27 cellular contexts compared by ENCODE assay signal in the genomic region with DNA sequence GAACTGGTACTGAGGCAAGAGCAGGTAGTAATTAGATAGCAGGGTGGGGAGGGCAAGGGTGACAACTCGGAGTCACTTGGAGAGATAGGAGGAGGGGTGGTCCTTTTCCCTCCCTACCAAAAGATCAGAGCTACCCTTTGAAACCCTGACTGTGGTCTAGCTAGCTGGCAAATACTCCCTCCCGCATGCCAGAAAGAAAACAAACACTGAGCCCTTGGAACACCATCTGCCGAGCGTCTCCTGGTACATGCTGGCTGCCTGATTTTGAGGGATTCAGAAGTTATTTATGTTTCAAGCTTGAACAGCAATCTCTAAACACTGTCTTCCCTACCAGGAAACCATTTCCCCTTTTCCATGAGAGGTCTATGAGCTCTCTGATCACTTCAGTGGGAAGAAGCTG.
DNase-seq lines count a peak whose midpoint lies in the region; ATAC-seq, FAIRE-seq and TF ChIP-seq lines count a peak whose summit lies in the region.
"Had no signal": no experiment of that assay in that cellular context is flagged by ENCODE, and none has a peak within 500 bp of the region (broad histone marks: within the 10 kb centered on the region; RNA-seq: fewer than 3 reads in every experiment).

No MANE protein-coding gene starts in this region.

- no peak for FAIRE-seq in HepG2 (lab: Jason Lieb, UNC)
- FAIRE-seq: GM12892, GM19239, HTR-8/SVneo, keratinocyte had no signal

- no peaks in the 10 kb centered on the region for H3K27me3 Mint-ChIP-seq in T-cell
- H3K27me3 Mint-ChIP-seq: activated CD4-positive, alpha-beta T cell treated with anti-CD3 and anti-CD28 coated beads, Interleukin-2, amount 10 ng/mL, durations not matched to agents 7 days and 5 days; activated CD8-positive, alpha-beta memory T cell treated with anti-CD3 and anti-CD28 coated beads, Interleukin-2, amount 10 ng/mL, durations not matched to agents 7 days and 5 days; memory B cell; naive thymus-derived CD4-positive, alpha-beta T cell had no signal

- no peak overlapping the region for H3K4me2 ChIP-seq in HepG2 (ENCODE audit: low read depth, low read length)

- no peak overlapping the region for H3K9ac ChIP-seq in HepG2 (ENCODE audit: insufficient read depth, low read depth, low read length)

- CTCF ChIA-PET in HepG2 (lab: Yijun Ruan, JAX; ENCODE audit: low intra/inter-chr PET ratio, low total read pairs) (no interaction called here), T-cell (lab: Charles Lee) (no interaction called here)

- H3K27ac ChIP-seq in right lobe of liver (no peak overlapping the region), HepG2 (ENCODE audit: extremely low read length, insufficient read depth, low read length) (no peak overlapping the region)
- H3K27ac ChIP-seq: gastrocnemius medialis, testis, vagina, VCaP had no signal

- H3K27me3 ChIP-seq in right lobe of liver: no peaks in the 10 kb centered on the region
- no peaks in the 10 kb centered on the region for H3K27me3 ChIP-seq in HepG2 (ENCODE audit: control insufficient read depth in 1 of 2, insufficient read depth in 2 of 2, low read length in 2 of 2)
- H3K27me3 ChIP-seq: gastrocnemius medialis, testis, vagina had no signal

- no peaks in the 10 kb centered on the region for H3K36me3 Mint-ChIP-seq in T-cell
- H3K36me3 Mint-ChIP-seq: activated CD8-positive, alpha-beta memory T cell treated with anti-CD3 and anti-CD28 coated beads, Interleukin-2, amount 10 ng/mL, durations not matched to agents 7 days and 5 days; activated naive CD8-positive, alpha-beta T cell; memory B cell; naive thymus-derived CD4-positive, alpha-beta T cell had no signal

- in situ Hi-C loops in HepG2 (cut with HindIII; ENCODE audit: extremely low pct_ligation_motif_present, low pct_unique_long_range_greater_than_20kb): no loop called here

- peaks cover 5 to 21% (median 14%) of the 10 kb centered on the region in 3 donors for H3K4me1 Mint-ChIP-seq in T-cell
- H3K4me1 Mint-ChIP-seq: activated CD8-positive, alpha-beta memory T cell treated with anti-CD3 and anti-CD28 coated beads, Interleukin-2, amount 10 ng/mL, durations not matched to agents 7 days and 5 days had no signal

- TF ChIP-seq POLR2A in right lobe of liver (IDR thresholded peaks at IDR 0.05) (no peak), HepG2 (IDR thresholded peaks at IDR 0.05; ENCODE audit: insufficient read depth in 1 of 2, low read depth in 2 of 2, low read length in 2 of 2) (no peak)

- POLR2A ChIA-PET in HepG2 (lab: Yijun Ruan, JAX): no interaction called here
- POLR2A ChIA-PET in T-cell (lab: Charles Lee): no interaction called here

- intact Hi-C loops in right lobe of liver (cut with DNase I) (no loop called here), HepG2 (cut with micrococcal nuclease; ENCODE audit: unreplicated experiment) (no loop called here), mucosa of descending colon (cut with DNase I, micrococcal nuclease) (no loop called here)

- no peak for TF ChIP-seq CTCF in right lobe of liver (IDR thresholded peaks at IDR 0.05)
- TF ChIP-seq CTCF in HepG2 (CRISPR knock-in tag; IDR thresholded peaks at IDR 0.05): no peak
- TF ChIP-seq CTCF in mucosa of descending colon (IDR thresholded peaks at IDR 0.05): no peak

- no peaks in the 10 kb centered on the region for H3K36me3 ChIP-seq in right lobe of liver
- no peaks in the 10 kb centered on the region for H3K36me3 ChIP-seq in HepG2 (replicated peaks in 1 of 2; ENCODE audit: control insufficient read depth in 1 of 2, insufficient read depth in 2 of 2, low read length in 2 of 2)
- H3K36me3 ChIP-seq in mucosa of descending colon (ENCODE audit: low read depth): no peaks in the 10 kb centered on the region
- H3K36me3 ChIP-seq: gastrocnemius medialis, vagina had no signal

- ATAC-seq in right lobe of liver: peak in 3 of 4 donors; percentile 25 to 45 (median 42)
- ATAC-seq in HepG2: no peak
- ATAC-seq in mucosa of descending colon: peak; percentile 22
- no peak for ATAC-seq in HG03045 (IDR thresholded peaks at IDR 0.05; ENCODE audit: unreplicated experiment)
- ATAC-seq in T-cell (replicated peaks in 1 of 4): no peak
- ATAC-seq: activated CD8-positive, alpha-beta memory T cell treated with anti-CD3 and anti-CD28 coated beads, Interleukin-2, amount 10 ng/mL, durations not matched to agents 7 days and 5 days; esophagus mucosa; gastrocnemius medialis; naive thymus-derived CD4-positive, alpha-beta T cell had no signal

- no peaks in the 10 kb centered on the region for H4K20me1 ChIP-seq in HepG2 (ENCODE audit: insufficient read depth, low read length)

- no TSS peak for BruUV-seq in HepG2 (replicated peaks; lab: Mats Ljungman, UMichigan)

- TF ChIP-seq EP300 in HepG2 (IDR thresholded peaks at IDR 0.05; ENCODE audit: low read depth in 2 of 2, low read length in 2 of 2): no peak
- TF ChIP-seq EP300 in HepG2 (CRISPR knock-in tag; IDR thresholded peaks at IDR 0.05; ENCODE audit: borderline replicate concordance): no peak

- H3K4me3 Mint-ChIP-seq in T-cell: no peak overlapping the region
- H3K4me3 Mint-ChIP-seq: activated CD4-positive, alpha-beta T cell treated with anti-CD3 and anti-CD28 coated beads, Interleukin-2, amount 10 ng/mL, durations not matched to agents 7 days and 5 days; activated CD8-positive, alpha-beta memory T cell treated with anti-CD3 and anti-CD28 coated beads, Interleukin-2, amount 10 ng/mL, durations not matched to agents 7 days and 5 days; activated naive CD8-positive, alpha-beta T cell; activated T-helper 1 cell treated with anti-CD3 and anti-CD28 coated beads, Interleukin-12 subunit alpha, Interleukin-12 subunit beta, Interleukin-2, Interleukin-4 antibody, amounts not matched to agents 30 ng/mL and 10 ng/mL and 1 ng/mL, durations not matched to agents 14 hours and 24 hours and 36 hours; memory B cell; naive thymus-derived CD4-positive, alpha-beta T cell had no signal

- no peak overlapping the region for H3K4me3 ChIP-seq in right lobe of liver
- H3K4me3 ChIP-seq in HepG2 (replicated peaks in 1 of 3; ENCODE audit: insufficient read depth in 1 of 3, low read depth in 2 of 3, low read length in 3 of 3): no peak overlapping the region
- no peak overlapping the region for H3K4me3 ChIP-seq in mucosa of descending colon
- H3K4me3 ChIP-seq: gastrocnemius medialis, testis, vagina had no signal

- no peaks in the 10 kb centered on the region for H3K79me2 ChIP-seq in HepG2 (ENCODE audit: insufficient read depth, low read length)

- no peak overlapping the region for H3K27ac Mint-ChIP-seq in T-cell
- H3K27ac Mint-ChIP-seq: activated CD4-positive, alpha-beta T cell treated with anti-CD3 and anti-CD28 coated beads, Interleukin-2, amount 10 ng/mL, durations not matched to agents 7 days and 5 days; activated CD8-positive, alpha-beta memory T cell treated with anti-CD3 and anti-CD28 coated beads, Interleukin-2, amount 10 ng/mL, durations not matched to agents 7 days and 5 days; activated naive CD8-positive, alpha-beta T cell; activated T-helper 1 cell treated with anti-CD3 and anti-CD28 coated beads, Interleukin-12 subunit alpha, Interleukin-12 subunit beta, Interleukin-2, Interleukin-4 antibody, amounts not matched to agents 30 ng/mL and 10 ng/mL and 1 ng/mL, durations not matched to agents 14 hours and 24 hours and 36 hours; memory B cell had no signal

- 40% methylated on average over 3 of the region's 4 CpGs for WGBS in right lobe of liver (ENCODE audit: insufficient coverage, low coverage, low lambda C conversion rate, missing lambda C conversion rate)
- 3% methylated on average over 4 of the region's 4 CpGs for WGBS in HepG2 (ENCODE audit: low lambda C conversion rate)

- no peaks in the 10 kb centered on the region for H3K9me3 Mint-ChIP-seq in T-cell
- H3K9me3 Mint-ChIP-seq: activated CD4-positive, alpha-beta T cell treated with anti-CD3 and anti-CD28 coated beads, Interleukin-2, amount 10 ng/mL, durations not matched to agents 7 days and 5 days; activated T-helper 1 cell treated with anti-CD3 and anti-CD28 coated beads, Interleukin-12 subunit alpha, Interleukin-12 subunit beta, Interleukin-2, Interleukin-4 antibody, amounts not matched to agents 30 ng/mL and 10 ng/mL and 1 ng/mL, durations not matched to agents 14 hours and 24 hours and 36 hours; memory B cell had no signal

- no peaks in the 10 kb centered on the region for H3K4me1 ChIP-seq in right lobe of liver
- H3K4me1 ChIP-seq in HepG2 (ENCODE audit: insufficient read depth, low read length): peaks cover 17% of the 10 kb centered on the region
- H3K4me1 ChIP-seq in mucosa of descending colon (ENCODE audit: low read depth): peaks cover 6% of the 10 kb centered on the region
- H3K4me1 ChIP-seq: gastrocnemius medialis, testis, vagina had no signal

- no peak for TF ChIP-seq RAD21 in HepG2 (CRISPR knock-in tag; IDR thresholded peaks at IDR 0.05)

- no peak overlapping the region for H2AFZ ChIP-seq in HepG2 (ENCODE audit: low read length)

- no peak for DNase-seq in right lobe of liver
- DNase-seq in HepG2 (ENCODE audit: low spot score): no peak
- DNase-seq in astrocyte of the hippocampus (ENCODE audit: low read depth, low spot score): peak; percentile 29
- DNase-seq in mucosa of descending colon: no peak
- DNase-seq in NOMO-1 treated with dmso at 0.1 percent for 144 hours (lab: John Stamatoyannopoulos, UW; ENCODE audit: unreplicated experiment): no peak
- DNase-seq in T-cell: no peak
- DNase-seq: activated CD4-positive, alpha-beta T cell treated with anti-CD3 and anti-CD28 coated beads, Interleukin-2, amount 10 ng/mL, durations not matched to agents 7 days and 5 days; activated CD8-positive, alpha-beta memory T cell treated with anti-CD3 and anti-CD28 coated beads, Interleukin-2, amount 10 ng/mL, durations not matched to agents 7 days and 5 days; DMS79; effector memory CD4-positive, alpha-beta T cell; gastrocnemius medialis; naive thymus-derived CD4-positive, alpha-beta T cell; NCI-H187; stimulated activated CD4-positive, alpha-beta T cell treated with anti-CD3 and anti-CD28 coated beads, Interleukin-1b, Interleukin-23, amount 100 ng/mL, for 48 hours; T-helper 2 cell; testis had no signal

- H3K9me3 ChIP-seq in right lobe of liver: no peaks in the 10 kb centered on the region
- no peaks in the 10 kb centered on the region for H3K9me3 ChIP-seq in HepG2 (ENCODE audit: low read length)
- no peaks in the 10 kb centered on the region for H3K9me3 ChIP-seq in mucosa of descending colon
- H3K9me3 ChIP-seq: gastrocnemius medialis, testis, vagina had no signal

TF ChIP-seq in HepG2, 621 proteins besides CTCF, POLR2A, EP300 and RAD21 (continues in another document):
- no peak for TF ChIP-seq ZNF792 (CRISPR knock-in tag; IDR thresholded peaks at IDR 0.05)

Comparison
In these comparisons a context has a peak if more than half of its experiments do, and no peak if none do; other contexts are left out.
1. ATAC-seq: peak in right lobe of liver (3 of 4) and mucosa of descending colon (single experiment); none in HepG2 (single experiment), HG03045 (single experiment) and T-cell (0 of 4).